14 cellular contexts compared by ENCODE assay signal in the genomic region with DNA sequence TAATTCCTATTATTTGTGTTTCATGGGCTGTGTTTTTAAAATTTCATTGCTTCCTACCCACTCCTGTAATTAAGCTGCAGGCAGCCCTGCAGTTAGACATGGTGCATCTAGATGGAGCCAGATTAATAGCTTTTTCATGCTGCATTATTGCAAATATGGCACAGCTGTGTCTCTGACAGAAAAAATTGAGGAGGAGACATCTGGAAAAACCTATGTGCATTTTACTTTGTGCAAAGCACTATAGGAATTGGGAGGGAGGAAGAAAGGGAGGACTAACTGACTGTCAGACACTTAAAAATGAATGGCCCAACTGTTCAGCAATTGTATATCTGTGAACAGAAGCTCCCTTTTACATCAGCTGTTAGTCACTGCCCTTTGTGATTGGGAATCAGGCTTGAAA. TPM values are rescaled to one million over a fixed set of nuclear protein-coding genes. Genes with fewer than 3 reads are reported as not detected.
A peak's percentile ranks its signal among the peaks of the same experiment; 100 is the strongest.
DNase-seq lines count a peak whose midpoint lies in the region; TF ChIP-seq lines count a peak whose summit lies in the region.
"Had no signal": no experiment of that assay in that cellular context is flagged by ENCODE, and none has a peak within 500 bp of the region (broad histone marks: within the 10 kb centered on the region; RNA-seq: fewer than 3 reads in every experiment).

No MANE protein-coding gene starts in this region.

- no peak for DNase-seq in AG09309 (ENCODE audit: low read depth)
- DNase-seq in GM23248: peak; percentile 7
- DNase-seq in astrocyte of the cerebellum (ENCODE audit: low read depth): no peak
- peak; percentile 16 for DNase-seq in left kidney (ENCODE audit: low read depth, low spot score)
- no peak for DNase-seq in NK-92 treated with Interleukin-12 subunit alpha and Interleukin-12 subunit beta, amount 100 ng/mL, for 24 hours (lab: John Stamatoyannopoulos, UW)
- DNase-seq in sigmoid colon: no peak
- DNase-seq in SW480 (ENCODE audit: low spot score): no peak
- no peak for DNase-seq in NCI-H345 (lab: John Stamatoyannopoulos, UW)
- DNase-seq: activated CD4-positive, CD25-positive, alpha-beta regulatory T cell treated with anti-CD3 and anti-CD28 coated beads, Interleukin-2, amount 50 U/mL, for 72 hours; activated T-cell treated with anti-CD3 and anti-CD28 coated beads, Interleukin-2, amount 50 U/mL, for 1 hour; CD4-positive, CD25-positive, alpha-beta regulatory T cell; effector CD8-positive, alpha-beta T cell; NCI-H187; nephron progenitor cell had no signal

- no peak overlapping the region for H3K9ac ChIP-seq in GM23248

- H3K4me3 ChIP-seq in AG09309 (ENCODE audit: control insufficient read depth, low read depth, low read length) (no peak overlapping the region), GM23248 (no peak overlapping the region), astrocyte of the cerebellum (ENCODE audit: low read depth, low read length) (no peak overlapping the region), sigmoid colon (no peak overlapping the region)

- H3K36me3 ChIP-seq in GM23248 (ENCODE audit: low read depth): no peaks in the 10 kb centered on the region
- no peaks in the 10 kb centered on the region for H3K36me3 ChIP-seq in sigmoid colon

- TF ChIP-seq CTCF in AG09309 (IDR thresholded peaks at IDR 0.05; ENCODE audit: control insufficient read depth, insufficient read depth, low read depth, low read length, missing control alignments): peak; percentile 11
- peak; percentile 27 for TF ChIP-seq CTCF in astrocyte of the cerebellum (IDR thresholded peaks at IDR 0.05; ENCODE audit: low read depth, low read length, missing control alignments)
- no peak for TF ChIP-seq CTCF in sigmoid colon (IDR thresholded peaks at IDR 0.05)

- H3K27me3 ChIP-seq in GM23248 (replicated peaks; ENCODE audit: insufficient read depth): no peaks in the 10 kb centered on the region
- peaks cover 0 to 2% (median 0%) of the 10 kb centered on the region in 3 donors for H3K27me3 ChIP-seq in sigmoid colon

- no peaks in the 10 kb centered on the region for H4K20me1 ChIP-seq in GM23248 (ENCODE audit: insufficient read depth)

- in situ Hi-C loops in GM23248 (cut with MboI) (no loop called here), astrocyte of the cerebellum (cut with HindIII; ENCODE audit: low sequenced_read_pairs) (no loop called here)

- H3K4me1 ChIP-seq in GM23248 (ENCODE audit: insufficient read depth) (no peaks in the 10 kb centered on the region), sigmoid colon (no peaks in the 10 kb centered on the region)

- H3K9me2 ChIP-seq in GM23248 (ENCODE audit: insufficient read depth): no peaks in the 10 kb centered on the region

- H3F3A ChIP-seq in GM23248 (ENCODE audit: insufficient read depth): no peaks in the 10 kb centered on the region

- H3K27ac ChIP-seq in GM23248 (no peak overlapping the region), sigmoid colon (no peak overlapping the region)

- H3K9me3 ChIP-seq in GM23248 (ENCODE audit: low read depth) (no peaks in the 10 kb centered on the region), sigmoid colon (no peaks in the 10 kb centered on the region)

- no peak overlapping the region for H2AFZ ChIP-seq in GM23248

- TF ChIP-seq POLR2A in sigmoid colon (IDR thresholded peaks at IDR 0.05): no peak

- intact Hi-C loops in sigmoid colon (cut with DNase I): no loop called here

- H3K79me2 ChIP-seq in GM23248 (ENCODE audit: insufficient read depth): no peaks in the 10 kb centered on the region

- TF ChIP-seq EP300 in sigmoid colon (IDR thresholded peaks at IDR 0.05): no peak

- no peak overlapping the region for H3K4me2 ChIP-seq in GM23248 (ENCODE audit: unreplicated experiment)

RNA-seq across cellular contexts. Expression of gene RPGR, which starts 8.1 kb away (rescaled TPM):
- total RNA-seq in GM23248 (2014; rRNA removed; shearing (Covaris generic)): 5.8 and 9.7 TPM in 2 replicates
- 4.8 and 6.0 TPM in 2 replicates for polyA plus RNA-seq in GM23248 (2016; fragmentation: Nextera tagmentation; extraction: Ambion mirVana)
- total RNA-seq in sigmoid colon: 10 to 100 TPM in 3 of 4 donors, 1 to 10 TPM in 1; 9.3 to 41.8 (median 17.6) TPM
- polyA plus RNA-seq in sigmoid colon: 1 to 10 TPM; 3.7 to 8.3 (median 6.6) TPM

RNA-seq across cellular contexts. Expression of gene OTC, which starts 17.0 kb away (rescaled TPM):
- total RNA-seq in GM23248 (2014; rRNA removed; shearing (Covaris generic)): not detected in 2 replicates
- polyA plus RNA-seq in GM23248 (2016; fragmentation: Nextera tagmentation; extraction: Ambion mirVana) (not detected in 2 replicates), sigmoid colon (1 to 10 TPM; 1.1 to 5.3 (median 3.0) TPM)
- 1 to 10 TPM in 2 of 4 donors, under 1 TPM in 1, not detected in 1; 0.49 to 3.3 (median 3.2) TPM for total RNA-seq in sigmoid colon
- total RNA-seq: CD4-positive, CD25-positive, alpha-beta regulatory T cell had no signal
- polyA plus RNA-seq: CD4-positive, CD25-positive, alpha-beta regulatory T cell had no signal

Comparison
In these comparisons a context has a peak if more than half of its experiments do, and no peak if none do; other contexts are left out.
1. DNase-seq: peak in GM23248 (single experiment) and left kidney (single experiment); none in AG09309 (single experiment), astrocyte of the cerebellum (single experiment), NK-92 treated with Interleukin-12 subunit alpha and Interleukin-12 subunit beta, amount 100 ng/mL, for 24 hours (single experiment), sigmoid colon (single experiment), SW480 (single experiment) and NCI-H345 (single experiment).
2. CTCF ChIP-seq: peak in AG09309 (single experiment) and astrocyte of the cerebellum (single experiment); none in sigmoid colon (0 of 4).